ENCODE assay signal across 15 cellular contexts in genomic region chr19:5452594-5453565, GRCh38. TPM values are rescaled to one million over a fixed set of nuclear protein-coding genes. Genes with fewer than 3 reads are reported as not detected.
DNase-seq lines count a peak whose midpoint lies in the region; TF ChIP-seq lines count a peak whose summit lies in the region.
"Had no signal": no experiment of that assay in that cellular context is flagged by ENCODE, and none has a peak within 500 bp of the region (broad histone marks: within the 10 kb centered on the region; RNA-seq: fewer than 3 reads in every experiment).

No MANE protein-coding gene starts in this region.

- CTCF ChIA-PET in OCI-LY7 (lab: Charles Lee; ENCODE audit: unreplicated experiment), result no interaction called here

- H3K36me3 ChIP-seq in OCI-LY7 (ENCODE audit: insufficient read depth, low read length), result no peaks in the 10 kb centered on the region
- H3K36me3 ChIP-seq in stomach, result no peaks in the 10 kb centered on the region
- H3K36me3 ChIP-seq: transverse colon had no signal

- no peaks in the 10 kb centered on the region for H3K9me2 ChIP-seq in OCI-LY7 (ENCODE audit: insufficient read depth, low read length)

- intact Hi-C loops in OCI-LY7 (cut with micrococcal nuclease; ENCODE audit: unreplicated experiment), result no loop called here
- intact Hi-C loops in stomach (cut with DNase I; ENCODE audit: low total_unique reads), result no loop called here

- no peak for TF ChIP-seq CTCF in OCI-LY7 (conservative IDR thresholded peaks at IDR 0.05; ENCODE audit: low read length)
- no peak for TF ChIP-seq CTCF in choroid plexus epithelial cell (conservative IDR thresholded peaks at IDR 0.05; ENCODE audit: low read depth, low read length)
- no peak for TF ChIP-seq CTCF in stomach (IDR thresholded peaks at IDR 0.05)

- peaks cover 0 to 51% (median 28%) of the 10 kb centered on the region in 3 donors for H3K27me3 ChIP-seq in stomach

- no peak overlapping the region for H3K27ac ChIP-seq in OCI-LY7 (ENCODE audit: low read depth, low read length, poor library complexity, severe bottlenecking)
- no peak overlapping the region for H3K27ac ChIP-seq in stomach
- H3K27ac ChIP-seq: transverse colon had no signal

- POLR2A ChIA-PET in OCI-LY7 (lab: Charles Lee), result no interaction called here

- H3K79me2 ChIP-seq in OCI-LY7 (ENCODE audit: insufficient read depth, low read depth, low read length), result no peaks in the 10 kb centered on the region

- H3K4me2 ChIP-seq in OCI-LY7 (ENCODE audit: low read length), result no peak overlapping the region

- H3K4me1 ChIP-seq in OCI-LY7 (ENCODE audit: insufficient read depth, low read length, poor library complexity, severe bottlenecking) (no peaks in the 10 kb centered on the region), stomach (peaks cover 0 to 5% (median 2%) of the 10 kb centered on the region in 4 donors)
- H3K4me1 ChIP-seq: transverse colon had no signal

- no TSS peak for BruUV-seq in OCI-LY7 (replicated peaks; lab: Mats Ljungman, UMichigan)

- no peak for TF ChIP-seq EP300 in stomach (IDR thresholded peaks at IDR 0.05)

- no peak for TF ChIP-seq POLR2A in stomach (IDR thresholded peaks at IDR 0.05)

- no peaks in the 10 kb centered on the region for H3K9me3 ChIP-seq in OCI-LY7 (ENCODE audit: low read length)
- H3K9me3 ChIP-seq in stomach, result peaks cover 0 to 5% (median 0%) of the 10 kb centered on the region in 4 donors
- H3K9me3 ChIP-seq: transverse colon had no signal

- peak; percentile 70 for DNase-seq in COLO829 (ENCODE audit: low spot score)
- peak; percentile 46 for DNase-seq in H4 (ENCODE audit: low spot score)
- peak; percentile 43 for DNase-seq in OCI-LY7 (ENCODE audit: low spot score)
- DNase-seq in choroid plexus epithelial cell (ENCODE audit: low read depth), result peak; percentile 45
- DNase-seq in MV-4-11 (lab: John Stamatoyannopoulos, UW), result no peak
- DNase-seq in stomach, result no peak
- no peak for DNase-seq in GDM1 (lab: John Stamatoyannopoulos, UW)
- no peak for DNase-seq in NCI-H146 (lab: John Stamatoyannopoulos, UW)
- DNase-seq: CD4-positive, alpha-beta memory T cell; NCI-H2029 treated with DMSO at 0.1 percent for 48 hours; right cardiac atrium; SIG-M5; transverse colon had no signal

- H4K20me1 ChIP-seq in OCI-LY7 (ENCODE audit: insufficient read depth, low read length), result no peaks in the 10 kb centered on the region

- H2AFZ ChIP-seq in OCI-LY7 (ENCODE audit: low read length), result no peak overlapping the region

- WGBS in stomach, 5 donors, result 80 to 84% (median 82%) methylated on average over 16 of the region's 16 CpGs

- H3K4me3 ChIP-seq in OCI-LY7 (ENCODE audit: low read depth, low read length, poor library complexity, severe bottlenecking) (no peak overlapping the region), choroid plexus epithelial cell (ENCODE audit: low read depth, low read length) (no peak overlapping the region), stomach (no peak overlapping the region)
- H3K4me3 ChIP-seq: transverse colon had no signal

RNA-seq across cellular contexts. Expression of gene ZNRF4, which starts 2.3 kb away (rescaled TPM):
- not detected in 2 replicates for total RNA-seq in H4 (2014; rRNA removed; shearing (Covaris generic))
- total RNA-seq in OCI-LY7 (2014; rRNA removed; shearing (Covaris generic)), result not detected in 2 replicates
- total RNA-seq in OCI-LY7 (2022) (not detected in 2 replicates), stomach (not detected)
- not detected for polyA plus RNA-seq in stomach
- total RNA-seq: CD4-positive, alpha-beta memory T cell; mucosa of gallbladder; right cardiac atrium; transverse colon had no signal
- polyA plus RNA-seq: adipose tissue; CD4-positive, alpha-beta memory T cell; right cardiac atrium had no signal

Comparison
In these comparisons a context has a peak if more than half of its experiments do, and no peak if none do; other contexts are left out.
1. DNase-seq: peak in COLO829 (single experiment), H4 (single experiment), OCI-LY7 (single experiment) and choroid plexus epithelial cell (single experiment); none in MV-4-11 (single experiment), stomach (single experiment), GDM1 (single experiment) and NCI-H146 (single experiment).